ENCODE assay signal across 17 cellular contexts in genomic region chr17:1071103-1071825, GRCh38.
DNase-seq lines count a peak whose midpoint lies in the region; ATAC-seq and TF ChIP-seq lines count a peak whose summit lies in the region.
"Had no signal": no experiment of that assay in that cellular context is flagged by ENCODE, and none has a peak within 500 bp of the region (broad histone marks: within the 10 kb centered on the region; RNA-seq: fewer than 3 reads in every experiment).

No MANE protein-coding gene starts in this region.

- ATAC-seq in left ventricle myocardium superior (no peak), lower lobe of right lung (no peak)

- H3K36me3 Mint-ChIP-seq in chondrocyte (ENCODE audit: low read depth), result peaks cover 27% of the 10 kb centered on the region

- H3K4me1 Mint-ChIP-seq in chondrocyte (ENCODE audit: low read depth), result no peaks in the 10 kb centered on the region
- H3K4me1 Mint-ChIP-seq: CD4-positive, CD25-positive, alpha-beta regulatory T cell had no signal

- peaks cover 88% of the 10 kb centered on the region for H3K36me3 ChIP-seq in lower lobe of right lung
- H3K36me3 ChIP-seq in spleen, result peaks cover 0 to 100% (median 67%) of the 10 kb centered on the region in 6 donors

- H3K4me3 ChIP-seq in lower lobe of right lung, result no peak overlapping the region
- H3K4me3 ChIP-seq in spleen, result no peak overlapping the region
- H3K4me3 ChIP-seq: PC-9 had no signal

- H3K27ac Mint-ChIP-seq in chondrocyte (ENCODE audit: unreplicated experiment), result no peak overlapping the region
- H3K27ac Mint-ChIP-seq: CD4-positive, CD25-positive, alpha-beta regulatory T cell had no signal

- H3K27ac ChIP-seq in lower lobe of right lung, result no peak overlapping the region
- H3K27ac ChIP-seq in spleen, result no peak overlapping the region
- H3K27ac ChIP-seq: PC-9 had no signal

- intact Hi-C loops in left ventricle myocardium superior (cut with micrococcal nuclease) (no loop called here), cardiac septum (cut with DNase I) (no loop called here), lower lobe of right lung (cut with DNase I) (no loop called here), spleen (cut with DNase I; ENCODE audit: low total_unique reads) (no loop called here)

- no peak overlapping the region for H3K4me3 Mint-ChIP-seq in chondrocyte (ENCODE audit: unreplicated experiment)

- H3K9me3 Mint-ChIP-seq in chondrocyte (ENCODE audit: low read depth), result peaks cover 1% of the 10 kb centered on the region

- no peaks in the 10 kb centered on the region for H3K27me3 Mint-ChIP-seq in chondrocyte (ENCODE audit: low read depth)
- H3K27me3 Mint-ChIP-seq: CD4-positive, CD25-positive, alpha-beta regulatory T cell had no signal

- 93 to 95% (median 94%) methylated on average over 20 to 29 of the region's 29 CpGs for WGBS in spleen, 5 donors

- H3K9me3 ChIP-seq in lower lobe of right lung (no peaks in the 10 kb centered on the region), spleen (peaks cover 0 to 8% (median 1%) of the 10 kb centered on the region in 8 donors)

- DNase-seq in left ventricle myocardium superior (peak; percentile 19), cardiac septum (ENCODE audit: low spot score) (no peak), chondrocyte (ENCODE audit: low spot score) (peak; percentile 82), lower lobe of right lung (peak; percentile 41), spleen (peak; percentile 64), SIG-M5 (lab: John Stamatoyannopoulos, UW) (no peak), hepatic stellate cell (ENCODE audit: low spot score) (no peak)
- DNase-seq: CD4-positive, CD25-positive, alpha-beta regulatory T cell; H7; NCI-H1048; NCI-H1417; NCI-H1694; NCI-H2029 treated with DMSO at 0.1 percent for 48 hours; NCI-H446 treated with DMSO at 0.1 percent for 48 hours; NCI-H526; PC-9; SHP77 had no signal

- TF ChIP-seq CTCF in chondrocyte (IDR thresholded peaks at IDR 0.05), result no peak
- no peak for TF ChIP-seq CTCF in lower lobe of right lung (IDR thresholded peaks at IDR 0.05)
- no peak for TF ChIP-seq CTCF in spleen (IDR thresholded peaks at IDR 0.05 in 8 of 11, conservative IDR thresholded peaks at IDR 0.05 in 3 of 11)

- no peak for TF ChIP-seq POLR2A in spleen (IDR thresholded peaks at IDR 0.05)

- no peaks in the 10 kb centered on the region for H3K27me3 ChIP-seq in lower lobe of right lung (ENCODE audit: low read depth)
- H3K27me3 ChIP-seq in spleen (replicated peaks in 1 of 7), result no peaks in the 10 kb centered on the region

- H3K4me1 ChIP-seq in lower lobe of right lung (no peaks in the 10 kb centered on the region), spleen (no peaks in the 10 kb centered on the region)

Comparison
In these comparisons a context has a peak if more than half of its experiments do, and no peak if none do; other contexts are left out.
1. DNase-seq: peak in left ventricle myocardium superior (single experiment), chondrocyte (single experiment), lower lobe of right lung (single experiment) and spleen (single experiment); none in cardiac septum (single experiment), SIG-M5 (single experiment) and hepatic stellate cell (single experiment).